In the genomic region with DNA sequence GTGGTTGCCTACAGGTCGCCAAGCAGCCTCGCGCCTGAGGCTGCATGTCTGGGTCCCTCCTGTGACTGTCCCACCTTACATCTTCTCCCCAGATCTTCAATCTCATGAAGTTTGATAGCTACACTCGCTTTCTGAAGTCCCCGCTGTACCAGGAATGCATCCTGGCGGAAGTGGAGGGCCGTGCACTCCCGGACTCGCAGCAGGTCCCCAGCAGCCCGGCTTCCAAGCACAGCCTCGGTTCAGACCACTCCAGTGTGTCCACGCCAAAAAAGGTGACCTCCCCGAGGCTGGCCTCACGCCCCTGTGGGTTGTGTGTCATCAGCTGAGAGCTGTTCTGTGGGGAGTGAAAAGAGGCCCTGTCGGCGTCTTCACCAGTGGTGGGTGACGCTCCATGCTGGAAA, we compare ENCODE assay signal across 17 cellular contexts. TPM values are rescaled to one million over a fixed set of nuclear protein-coding genes. Genes with fewer than 3 reads are reported as not detected.
"Had no signal": no experiment of that assay in that cellular context is flagged by ENCODE, and none has a peak within 500 bp of the region (broad histone marks: within the 10 kb centered on the region; RNA-seq: fewer than 3 reads in every experiment).

No MANE protein-coding gene starts in this region.

- ATAC-seq: naive thymus-derived CD4-positive, alpha-beta T cell; stimulated activated naive CD8-positive, alpha-beta T cell treated with anti-CD3 and anti-CD28 coated beads, Interleukin-15, amount 100 ng/mL, for 72 hours; T-helper 17 cell had no signal

- H3K27me3 Mint-ChIP-seq: activated naive CD8-positive, alpha-beta T cell treated with anti-CD3 and anti-CD28 coated beads, Interleukin-2, amount 10 ng/mL, durations not matched to agents 7 days and 5 days; naive thymus-derived CD4-positive, alpha-beta T cell; stimulated activated naive CD8-positive, alpha-beta T cell treated with anti-CD3 and anti-CD28 coated beads, Interleukin-15, amount 100 ng/mL, for 72 hours; T-helper 17 cell had no signal

- H3K9me3 Mint-ChIP-seq: activated naive CD8-positive, alpha-beta T cell treated with anti-CD3 and anti-CD28 coated beads, Interleukin-2, amount 10 ng/mL, durations not matched to agents 7 days and 5 days; naive thymus-derived CD4-positive, alpha-beta T cell; stimulated activated naive CD8-positive, alpha-beta T cell treated with anti-CD3 and anti-CD28 coated beads, Interleukin-15, amount 100 ng/mL, for 72 hours had no signal

- H3K4me3 ChIP-seq: hepatocyte, lung, thoracic aorta had no signal

- H3K27ac Mint-ChIP-seq: activated naive CD8-positive, alpha-beta T cell treated with anti-CD3 and anti-CD28 coated beads, Interleukin-2, amount 10 ng/mL, durations not matched to agents 7 days and 5 days; stimulated activated naive CD8-positive, alpha-beta T cell treated with anti-CD3 and anti-CD28 coated beads, Interleukin-15, amount 100 ng/mL, for 72 hours; T-helper 17 cell had no signal

- H3K9me3 ChIP-seq: thoracic aorta had no signal

- H3K27me3 ChIP-seq: hepatocyte had no signal

- DNase-seq: activated gamma-delta T cell; activated naive CD8-positive, alpha-beta T cell treated with anti-CD3 and anti-CD28 coated beads, Interleukin-2, amount 10 ng/mL, durations not matched to agents 7 days and 5 days; activated T-cell treated with anti-CD3 and anti-CD28 coated beads, Interleukin-2, amount 50 U/mL, for 1 hour; anterior cingulate cortex; foreskin melanocyte; naive thymus-derived CD4-positive, alpha-beta T cell; occipital lobe; stimulated activated CD4-positive, alpha-beta T cell treated with anti-CD3 and anti-CD28 coated beads, Interleukin-4, amount 100 ng/mL, for 4 hours; stimulated activated naive CD8-positive, alpha-beta T cell treated with anti-CD3 and anti-CD28 coated beads, Interleukin-15, amount 100 ng/mL, for 72 hours; T-helper 17 cell had no signal

- H3K27ac ChIP-seq: hepatocyte, thoracic aorta had no signal

- H3K4me3 Mint-ChIP-seq: activated naive CD8-positive, alpha-beta T cell treated with anti-CD3 and anti-CD28 coated beads, Interleukin-2, amount 10 ng/mL, durations not matched to agents 7 days and 5 days; naive thymus-derived CD4-positive, alpha-beta T cell; stimulated activated naive CD8-positive, alpha-beta T cell treated with anti-CD3 and anti-CD28 coated beads, Interleukin-15, amount 100 ng/mL, for 72 hours; T-helper 17 cell had no signal

- H3K36me3 Mint-ChIP-seq: activated naive CD8-positive, alpha-beta T cell treated with anti-CD3 and anti-CD28 coated beads, Interleukin-2, amount 10 ng/mL, durations not matched to agents 7 days and 5 days had no signal

- H3K4me1 Mint-ChIP-seq: activated naive CD8-positive, alpha-beta T cell treated with anti-CD3 and anti-CD28 coated beads, Interleukin-2, amount 10 ng/mL, durations not matched to agents 7 days and 5 days; stimulated activated naive CD8-positive, alpha-beta T cell treated with anti-CD3 and anti-CD28 coated beads, Interleukin-15, amount 100 ng/mL, for 72 hours; T-helper 17 cell had no signal

RNA-seq across cellular contexts. Expression of a gene that starts 24.9 kb away (rescaled TPM):
- total RNA-seq: activated naive CD8-positive, alpha-beta T cell treated with anti-CD3 and anti-CD28 coated beads, Interleukin-2, amount 10 ng/mL, durations not matched to agents 7 days and 5 days; kidney epithelial cell; mononuclear cell; pulmonary artery endothelial cell; T-helper 17 cell had no signal
- polyA plus RNA-seq: naive thymus-derived CD4-positive, alpha-beta T cell had no signal

RNA-seq across cellular contexts. Expression of a gene that starts 46.3 kb away (rescaled TPM):
- total RNA-seq: activated naive CD8-positive, alpha-beta T cell treated with anti-CD3 and anti-CD28 coated beads, Interleukin-2, amount 10 ng/mL, durations not matched to agents 7 days and 5 days; endothelial cell of umbilical vein; naive thymus-derived CD4-positive, alpha-beta T cell; occipital lobe; T-helper 17 cell had no signal
- polyA plus RNA-seq: endothelial cell of umbilical vein; naive thymus-derived CD4-positive, alpha-beta T cell had no signal
